ENCODE assay signal across 1 cellular context in the genomic region with DNA sequence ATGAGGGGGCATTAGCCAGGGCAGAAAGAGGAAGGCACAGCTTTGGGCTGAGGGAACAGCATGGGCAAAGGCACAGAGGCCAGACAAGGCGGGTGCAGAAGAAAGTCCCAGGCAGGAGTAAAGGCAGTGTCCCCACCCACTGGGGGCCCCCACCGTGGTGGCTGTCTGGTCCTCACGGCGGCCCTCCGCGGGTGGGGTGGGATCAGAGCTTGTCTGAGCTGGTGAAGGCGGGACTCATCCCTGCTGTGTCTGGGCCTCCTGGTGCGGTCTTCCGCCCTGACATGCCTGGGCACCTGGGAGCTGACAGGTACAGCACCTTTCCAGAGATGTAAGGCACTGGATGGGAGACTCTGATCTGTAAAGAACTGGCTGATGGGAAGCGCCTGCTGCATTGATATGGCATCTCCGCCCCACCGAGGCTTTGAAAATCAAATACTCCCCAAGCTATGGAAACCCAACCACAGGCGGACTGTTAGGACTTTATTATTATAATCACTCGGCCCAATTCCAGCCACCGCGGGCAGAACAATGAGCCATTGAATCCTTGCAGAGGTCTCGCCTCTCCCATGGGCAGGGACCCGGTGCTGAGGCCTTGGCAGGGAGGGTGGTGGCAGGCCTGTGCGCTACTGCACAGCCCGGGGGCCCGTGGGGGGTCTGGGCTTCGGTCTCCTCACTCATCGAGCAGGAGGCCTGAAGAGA.
TF ChIP-seq lines count a peak whose summit lies in the region.

No MANE protein-coding gene starts in this region.

TF ChIP-seq in IMR-90, 13 proteins besides CTCF, POLR2A, EP300 and RAD21 (continued from another document):
- TF ChIP-seq FOS (IDR thresholded peaks at IDR 0.05; ENCODE audit: low read depth, low read length) = no peak
